In the genomic region with DNA sequence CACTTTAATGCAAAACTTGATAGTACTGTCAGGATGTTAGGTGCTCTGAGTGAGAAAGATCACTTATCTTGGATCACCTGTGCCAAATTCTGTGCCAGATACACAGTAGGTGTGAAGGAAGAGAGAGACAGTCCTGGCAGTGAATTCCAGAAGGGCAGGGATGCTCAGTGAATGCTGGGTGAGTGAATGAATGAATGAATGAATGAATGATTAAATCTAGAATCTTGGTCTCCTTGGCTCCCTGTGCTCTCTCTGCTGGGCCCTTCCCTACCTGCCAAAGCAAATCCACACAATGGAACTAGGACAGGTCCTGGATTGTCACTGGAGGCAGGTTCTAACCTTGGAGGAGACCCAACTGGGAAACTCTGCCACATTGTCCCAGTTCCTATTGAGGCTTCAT, we compare ENCODE assay signal across 37 cellular contexts.
DNase-seq lines count a peak whose midpoint lies in the region; ATAC-seq, FAIRE-seq and TF ChIP-seq lines count a peak whose summit lies in the region.
"Had no signal": no experiment of that assay in that cellular context is flagged by ENCODE, and none has a peak within 500 bp of the region (broad histone marks: within the 10 kb centered on the region; RNA-seq: fewer than 3 reads in every experiment).

No MANE protein-coding gene starts in this region.

- CTCF ChIA-PET in K562 (lab: Yijun Ruan, JAX; ENCODE audit: low intra/inter-chr PET ratio) (no interaction called here), T-cell (lab: Charles Lee) (no interaction called here)

- H3K4me3 Mint-ChIP-seq in endodermal cell (no peak overlapping the region), T-cell (no peak overlapping the region)
- H3K4me3 Mint-ChIP-seq: B cell; CD14-positive monocyte; CD4-positive, alpha-beta memory T cell; CD4-positive, alpha-beta T cell; CD4-positive, CD25-positive, alpha-beta regulatory T cell; CD8-positive, alpha-beta memory T cell; CD8-positive, alpha-beta T cell had no signal

- H3K4me1 Mint-ChIP-seq in endodermal cell (peaks cover 2% of the 10 kb centered on the region), T-cell (no peaks in the 10 kb centered on the region)
- H3K4me1 Mint-ChIP-seq: B cell; CD14-positive monocyte; CD4-positive, alpha-beta memory T cell; CD4-positive, CD25-positive, alpha-beta regulatory T cell; CD8-positive, alpha-beta memory T cell had no signal

- H3K27ac ChIP-seq in K562 (ENCODE audit: extremely low read depth, low read depth, low read length): no peak overlapping the region
- H3K27ac ChIP-seq in endodermal cell (ENCODE audit: low read depth, low read length): no peak overlapping the region
- H3K27ac ChIP-seq in esophagus muscularis mucosa (replicated peaks in 1 of 4): no peak overlapping the region
- H3K27ac ChIP-seq in mesenchymal stem cell (ENCODE audit: low read length, poor library complexity, severe bottlenecking): no peak overlapping the region
- H3K27ac ChIP-seq in effector memory CD4-positive, alpha-beta T cell (ENCODE audit: insufficient read depth, low read length, poor library complexity, severe bottlenecking): no peak overlapping the region
- H3K27ac ChIP-seq: 22Rv1; A549; BLaER1; BLaER1 treated with 17β-estradiol and CSF1 and Interleukin-3, amounts not matched to agents 10 nM and 100 nM; C4-2B had no signal

- H4K91ac ChIP-seq in mesenchymal stem cell (ENCODE audit: low read length): peak overlapping the region; percentile 65

- peaks cover 6% of the 10 kb centered on the region for H3K27me3 Mint-ChIP-seq in endodermal cell (ENCODE audit: insufficient read depth)
- peaks cover 8 to 12% of the 10 kb centered on the region in 2 donors for H3K27me3 Mint-ChIP-seq in T-cell
- H3K27me3 Mint-ChIP-seq: B cell; CD4-positive, CD25-positive, alpha-beta regulatory T cell had no signal

- H3K9me3 ChIP-seq in K562 (replicated peaks; ENCODE audit: control insufficient read depth, insufficient read depth, low read depth, low read length) (no peaks in the 10 kb centered on the region), endodermal cell (ENCODE audit: control insufficient read depth, low read length) (no peaks in the 10 kb centered on the region), esophagus muscularis mucosa (no peaks in the 10 kb centered on the region), mesenchymal stem cell (ENCODE audit: control insufficient read depth, low read length) (no peaks in the 10 kb centered on the region)
- no peaks in the 10 kb centered on the region for H3K9me3 ChIP-seq in effector memory CD4-positive, alpha-beta T cell (ENCODE audit: control insufficient read depth, low read length)
- H3K9me3 ChIP-seq: A549; BE2C; BLaER1; BLaER1 treated with 17β-estradiol and CSF1 and Interleukin-3, amounts not matched to agents 10 nM and 100 nM; Caco-2 had no signal

- TF ChIP-seq CTCF in K562 (IDR thresholded peaks at IDR 0.05 in 2 of 3, conservative IDR thresholded peaks at IDR 0.05 in 1 of 3; ENCODE audit: insufficient read depth in 2 of 3, low read depth in 1 of 3, low read length in 3 of 3): no peak
- no peak for TF ChIP-seq CTCF in endodermal cell (conservative IDR thresholded peaks at IDR 0.05)
- no peak for TF ChIP-seq CTCF in esophagus muscularis mucosa (IDR thresholded peaks at IDR 0.05)

- no peaks in the 10 kb centered on the region for H3K36me3 ChIP-seq in K562 (ENCODE audit: control insufficient read depth, insufficient read depth, low read length)
- no peaks in the 10 kb centered on the region for H3K36me3 ChIP-seq in endodermal cell (ENCODE audit: control insufficient read depth, insufficient read depth, low read length)
- no peaks in the 10 kb centered on the region for H3K36me3 ChIP-seq in esophagus muscularis mucosa
- H3K36me3 ChIP-seq in mesenchymal stem cell (ENCODE audit: control insufficient read depth in 1 of 2, insufficient read depth in 2 of 2, low read depth in 1 of 2, low read length in 2 of 2): no peaks in the 10 kb centered on the region
- H3K36me3 ChIP-seq in effector memory CD4-positive, alpha-beta T cell (ENCODE audit: control insufficient read depth, insufficient read depth, low read length): no peaks in the 10 kb centered on the region
- H3K36me3 ChIP-seq: BE2C; BLaER1; BLaER1 treated with 17β-estradiol and CSF1 and Interleukin-3, amounts not matched to agents 10 nM and 100 nM had no signal

- no peaks in the 10 kb centered on the region for H3K9me1 ChIP-seq in K562 (ENCODE audit: control insufficient read depth, insufficient read depth, low read length)

- H2AFZ ChIP-seq in K562 (ENCODE audit: low read depth, low read length) (no peak overlapping the region), mesenchymal stem cell (ENCODE audit: low read depth, low read length) (no peak overlapping the region)

- no peak overlapping the region for H2BK12ac ChIP-seq in mesenchymal stem cell (ENCODE audit: low read length in 2 of 2)

- TF ChIP-seq RAD21 in K562 (CRISPR knock-in tag; conservative IDR thresholded peaks at IDR 0.05 in 1 of 2, IDR thresholded peaks at IDR 0.05 in 1 of 2): no peak

- H2BK15ac ChIP-seq in mesenchymal stem cell (ENCODE audit: low read depth, poor library complexity, severe bottlenecking): no peak overlapping the region

- H3K9ac ChIP-seq in K562 (ENCODE audit: insufficient read depth in 1 of 2, low read depth in 2 of 2, low read length in 2 of 2) (no peak overlapping the region), endodermal cell (ENCODE audit: extremely low read depth, low read length, poor library complexity, severe bottlenecking) (no peak overlapping the region), mesenchymal stem cell (ENCODE audit: low read length) (no peak overlapping the region)
- H3K9ac ChIP-seq: BLaER1; BLaER1 treated with 17β-estradiol and CSF1 and Interleukin-3, amounts not matched to agents 10 nM and 100 nM had no signal

- POLR2A ChIA-PET in K562 (lab: Yijun Ruan, JAX) (no interaction called here), T-cell (lab: Charles Lee) (no interaction called here)

- no peaks in the 10 kb centered on the region for H3K9me3 Mint-ChIP-seq in endodermal cell
- no peaks in the 10 kb centered on the region for H3K9me3 Mint-ChIP-seq in T-cell
- H3K9me3 Mint-ChIP-seq: CD14-positive monocyte; CD4-positive, alpha-beta T cell; CD8-positive, alpha-beta T cell had no signal

- no peak overlapping the region for H3K4ac ChIP-seq in mesenchymal stem cell (ENCODE audit: low read depth in 1 of 2, low read length in 2 of 2)

- no peak overlapping the region for H3K4me2 ChIP-seq in K562 (ENCODE audit: insufficient read depth, low read length)
- H3K4me2 ChIP-seq in mesenchymal stem cell (ENCODE audit: low read length, poor library complexity, severe bottlenecking): no peak overlapping the region
- H3K4me2 ChIP-seq: A549; BLaER1; BLaER1 treated with 17β-estradiol and CSF1 and Interleukin-3, amounts not matched to agents 10 nM and 100 nM had no signal

- H3K36me3 Mint-ChIP-seq in endodermal cell (ENCODE audit: low read depth): no peaks in the 10 kb centered on the region
- no peaks in the 10 kb centered on the region for H3K36me3 Mint-ChIP-seq in T-cell
- H3K36me3 Mint-ChIP-seq: CD14-positive monocyte; CD4-positive, alpha-beta memory T cell; CD4-positive, CD25-positive, alpha-beta regulatory T cell; CD8-positive, alpha-beta memory T cell; CD8-positive, alpha-beta T cell had no signal

- H3K79me2 ChIP-seq in K562 (ENCODE audit: control insufficient read depth, insufficient read depth, low read length): no peaks in the 10 kb centered on the region

- H3K23ac ChIP-seq in mesenchymal stem cell (ENCODE audit: low read length in 2 of 2): no peak overlapping the region

- no peak overlapping the region for H3K4me3 ChIP-seq in K562
- no peak overlapping the region for H3K4me3 ChIP-seq in endodermal cell (ENCODE audit: low read length)
- H3K4me3 ChIP-seq in esophagus muscularis mucosa: no peak overlapping the region
- H3K4me3 ChIP-seq in mesenchymal stem cell (ENCODE audit: insufficient read depth in 1 of 2, low read depth in 1 of 2, low read length in 2 of 2): no peak overlapping the region
- no peak overlapping the region for H3K4me3 ChIP-seq in effector memory CD4-positive, alpha-beta T cell (ENCODE audit: insufficient read depth, low read depth, low read length, poor library complexity, severe bottlenecking)
- H3K4me3 ChIP-seq: A549; BLaER1; BLaER1 treated with 17β-estradiol and CSF1 and Interleukin-3, amounts not matched to agents 10 nM and 100 nM had no signal

- no peaks in the 10 kb centered on the region; a peak in 2 of 5 replicates for H3K4me1 ChIP-seq in K562 (replicated peaks in 1 of 2; ENCODE audit: control insufficient read depth in 2 of 2, insufficient read depth in 2 of 2, low read length in 2 of 2)
- H3K4me1 ChIP-seq in endodermal cell (ENCODE audit: control insufficient read depth, insufficient read depth, low read length): no peaks in the 10 kb centered on the region
- H3K4me1 ChIP-seq in esophagus muscularis mucosa: no peaks in the 10 kb centered on the region
- H3K4me1 ChIP-seq in mesenchymal stem cell (ENCODE audit: control insufficient read depth, insufficient read depth, low read depth, low read length): no peaks in the 10 kb centered on the region
- no peaks in the 10 kb centered on the region for H3K4me1 ChIP-seq in effector memory CD4-positive, alpha-beta T cell (ENCODE audit: control insufficient read depth, insufficient read depth, low read length, poor library complexity, severe bottlenecking)
- H3K4me1 ChIP-seq: A549; BE2C; BLaER1; BLaER1 treated with 17β-estradiol and CSF1 and Interleukin-3, amounts not matched to agents 10 nM and 100 nM; Caco-2 had no signal

- intact Hi-C loops in K562 (cut with micrococcal nuclease): no loop called here
- intact Hi-C loops in esophagus muscularis mucosa (cut with DNase I): no loop called here

- H4K20me1 ChIP-seq in K562 (replicated peaks; ENCODE audit: control insufficient read depth, insufficient read depth, low read length): no peaks in the 10 kb centered on the region; the same call in 1 of the 2 replicates
- H4K20me1 ChIP-seq: BLaER1; BLaER1 treated with 17β-estradiol and CSF1 and Interleukin-3, amounts not matched to agents 10 nM and 100 nM had no signal

- TF ChIP-seq POLR2A in K562 (conservative IDR thresholded peaks at IDR 0.05) (no peak), esophagus muscularis mucosa (IDR thresholded peaks at IDR 0.05; ENCODE audit: low read depth) (no peak)

- no peak for FAIRE-seq in K562 (lab: Jason Lieb, UNC)
- FAIRE-seq: A204.1, A549, D721Med had no signal

- H2BK5ac ChIP-seq in mesenchymal stem cell (ENCODE audit: low read depth, low read length, poor library complexity, severe bottlenecking): no peak overlapping the region

- H3K18ac ChIP-seq in mesenchymal stem cell (ENCODE audit: low read depth in 1 of 2, low read length in 2 of 2): no peak overlapping the region

- H3K14ac ChIP-seq in mesenchymal stem cell (ENCODE audit: low read length in 2 of 2): no peak overlapping the region

- H4K8ac ChIP-seq in mesenchymal stem cell (ENCODE audit: low read length): no peak overlapping the region

- in situ Hi-C loops in K562 (cut with MboI): no loop called here

- H3K27me3 ChIP-seq in K562 (ENCODE audit: control insufficient read depth in 2 of 2, insufficient read depth in 2 of 2, low read length in 2 of 2) (peaks cover 3 to 28% of the 10 kb centered on the region in 2 experiments; a peak in 4 of 5 replicates), endodermal cell (ENCODE audit: control insufficient read depth, insufficient read depth, low read length, poor library complexity, severe bottlenecking) (no peaks in the 10 kb centered on the region), esophagus muscularis mucosa (peaks cover 0 to 4% (median 0%) of the 10 kb centered on the region in 4 donors), mesenchymal stem cell (ENCODE audit: control insufficient read depth in 1 of 2, insufficient read depth in 1 of 2, low read length in 2 of 2) (peaks cover 14 to 59% of the 10 kb centered on the region in 2 experiments)
- H3K27me3 ChIP-seq in effector memory CD4-positive, alpha-beta T cell (replicated peaks; ENCODE audit: control insufficient read depth, insufficient read depth, low read length, poor library complexity, severe bottlenecking): no peaks in the 10 kb centered on the region
- H3K27me3 ChIP-seq: BLaER1; BLaER1 treated with 17β-estradiol and CSF1 and Interleukin-3, amounts not matched to agents 10 nM and 100 nM had no signal

- H2BK120ac ChIP-seq in mesenchymal stem cell (ENCODE audit: low read depth, low read length): no peak overlapping the region

- ATAC-seq in K562 (no peak), T-cell (replicated peaks in 1 of 4) (no peak), HG03135 (IDR thresholded peaks at IDR 0.05; ENCODE audit: unreplicated experiment) (no peak)
- ATAC-seq: A549; CD8-positive, alpha-beta T cell had no signal

- no peak overlapping the region for H3K27ac Mint-ChIP-seq in endodermal cell
- no peak overlapping the region for H3K27ac Mint-ChIP-seq in T-cell
- H3K27ac Mint-ChIP-seq: B cell; CD14-positive monocyte; CD4-positive, alpha-beta memory T cell; CD4-positive, alpha-beta T cell; CD4-positive, CD25-positive, alpha-beta regulatory T cell; CD8-positive, alpha-beta memory T cell; CD8-positive, alpha-beta T cell had no signal

- DNase-seq in K562 (ENCODE audit: extremely low read depth in 1 of 4, low spot score in 3 of 4) (no peak), endodermal cell (peak; percentile 16), esophagus muscularis mucosa (ENCODE audit: extremely low spot score) (peak; percentile 66), mesenchymal stem cell (no peak), T-cell (no peak)
- DNase-seq in effector memory CD4-positive, alpha-beta T cell: no peak
- DNase-seq in effector CD8-positive, alpha-beta T cell (lab: John Stamatoyannopoulos, UW): no peak
- DNase-seq: 8988T; ACHN; AML-193; BE2C; C1 segment of cervical spinal cord; Caco-2; Calu3; CD4-positive, alpha-beta memory T cell; CD4-positive, alpha-beta T cell; CD4-positive, CD25-positive, alpha-beta regulatory T cell; CD8-positive, alpha-beta memory T cell; CD8-positive, alpha-beta T cell; COR-L47; DMS 273 treated with DMSO at 0.1 percent for 48 hours; DMS153; DMS53; DMS79; DMS79 treated with DMSO at 0.1 percent for 48 hours; DND-41; EL had no signal

- BruUV-seq in K562 (replicated peaks; lab: Mats Ljungman, UMichigan): no TSS peak

- no peak overlapping the region for H2AK5ac ChIP-seq in mesenchymal stem cell (ENCODE audit: low read length, severe bottlenecking)

- TF ChIP-seq EP300 in K562 (IDR thresholded peaks at IDR 0.05; ENCODE audit: low read length): no peak
- TF ChIP-seq EP300 in esophagus muscularis mucosa (IDR thresholded peaks at IDR 0.05): no peak

- H3K79me1 ChIP-seq in mesenchymal stem cell (replicated peaks; ENCODE audit: low read length, poor library complexity, severe bottlenecking): no peaks in the 10 kb centered on the region

Comparison
In these comparisons a context has a peak if more than half of its experiments do, and no peak if none do; other contexts are left out.
1. DNase-seq: peak in endodermal cell (single experiment) and esophagus muscularis mucosa (single experiment); none in K562 (0 of 4), mesenchymal stem cell (single experiment), T-cell (0 of 34), effector memory CD4-positive, alpha-beta T cell (0 of 3) and effector CD8-positive, alpha-beta T cell (single experiment).